Comparison of ENCODE assay signal across 1 cellular context in genomic region chr9:33170464-33171156, GRCh38.
A peak's percentile ranks its signal among the peaks of the same experiment; 100 is the strongest.
TF ChIP-seq lines count a peak whose summit lies in the region.

No MANE protein-coding gene starts in this region.

TF ChIP-seq in H1, 55 proteins besides CTCF, POLR2A, EP300 and RAD21 (continued from another document):
- TF ChIP-seq, protein P1, sequence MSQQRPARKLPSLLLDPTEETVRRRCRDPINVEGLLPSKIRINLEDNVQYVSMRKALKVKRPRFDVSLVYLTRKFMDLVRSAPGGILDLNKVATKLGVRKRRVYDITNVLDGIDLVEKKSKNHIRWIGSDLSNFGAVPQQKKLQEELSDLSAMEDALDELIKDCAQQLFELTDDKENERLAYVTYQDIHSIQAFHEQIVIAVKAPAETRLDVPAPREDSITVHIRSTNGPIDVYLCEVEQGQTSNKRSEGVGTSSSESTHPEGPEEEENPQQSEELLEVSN (IDR thresholded peaks at IDR 0.05) = peak; percentile 60
- no peak for TF ChIP-seq ATF2 (IDR thresholded peaks at IDR 0.05; ENCODE audit: low read length)
- TF ChIP-seq ZNF274 (IDR thresholded peaks at IDR 0.05; ENCODE audit: borderline replicate concordance, extremely low read depth, low read length) = no peak
- TF ChIP-seq YY1 (IDR thresholded peaks at IDR 0.05; ENCODE audit: low read depth, low read length) = peak; percentile 23; the same call in 1 of the 2 replicates
